In the genomic region with DNA sequence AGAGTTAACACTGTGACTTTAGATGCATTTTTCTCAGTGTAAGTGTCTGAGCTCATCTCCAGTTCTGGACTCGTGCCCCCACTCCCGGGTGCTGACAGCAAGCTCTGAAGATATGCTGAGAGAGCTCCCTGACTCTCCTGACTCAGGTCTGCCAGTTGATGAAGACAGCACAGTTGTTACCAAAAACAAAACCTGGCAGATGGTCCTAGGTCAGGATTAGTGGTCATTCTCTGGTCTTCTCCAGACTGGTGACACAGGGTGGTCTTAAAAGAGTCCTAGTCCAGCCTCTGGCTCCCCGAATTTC, we compare ENCODE assay signal across 1 cellular context.
A peak's percentile ranks its signal among the peaks of the same experiment; 100 is the strongest.
TF ChIP-seq lines count a peak whose summit lies in the region.

No MANE protein-coding gene starts in this region.

TF ChIP-seq in GM12878, 131 proteins besides CTCF, POLR2A, EP300 and RAD21:
- TF ChIP-seq JUNB (IDR thresholded peaks at IDR 0.05), result 0 out of 2 replicates have a peak, but pooled peaks have one; percentile 3
- TF ChIP-seq SMC3 (IDR thresholded peaks at IDR 0.05; ENCODE audit: borderline replicate concordance, low read length), result no peak
TF ChIP-seq in GM12878: peak in this region for 1.
